8 cellular contexts compared by ENCODE assay signal in the genomic region with DNA sequence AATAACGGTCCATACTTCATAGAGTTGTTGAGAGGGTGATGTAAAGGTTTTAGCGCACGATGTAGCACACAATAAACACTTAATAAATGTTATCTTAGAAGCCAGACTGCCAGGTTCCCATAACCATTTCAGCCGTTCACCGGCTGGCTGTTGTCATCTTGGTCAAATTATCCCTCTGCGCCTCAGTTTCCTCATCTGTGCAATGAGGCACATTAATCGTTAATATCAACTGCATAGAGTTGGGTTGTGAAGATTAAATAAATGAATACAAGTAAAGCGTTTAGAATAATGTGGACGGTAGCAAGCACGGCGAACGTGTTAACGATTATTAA. TPM values are rescaled to one million over a fixed set of nuclear protein-coding genes. Genes with fewer than 3 reads are reported as not detected.
A peak's percentile ranks its signal among the peaks of the same experiment; 100 is the strongest.
DNase-seq lines count a peak whose midpoint lies in the region; ATAC-seq and TF ChIP-seq lines count a peak whose summit lies in the region.

No MANE protein-coding gene starts in this region.

- no peak for TF ChIP-seq POLR2A in GM18505 (IDR thresholded peaks at IDR 0.05; ENCODE audit: borderline replicate concordance, extremely low read depth, insufficient read depth, insufficient read length)

- H3F3A ChIP-seq in MM.1S (ENCODE audit: insufficient read depth, low read length) (no peaks in the 10 kb centered on the region), neural progenitor cell (ENCODE audit: low read depth) (no peaks in the 10 kb centered on the region)

- H3K4me1 Mint-ChIP-seq in neural progenitor cell: peaks cover 28% of the 10 kb centered on the region

- H2AFZ ChIP-seq in MM.1S (ENCODE audit: low read length): peak overlapping the region; percentile 82
- peak overlapping the region; percentile 80 for H2AFZ ChIP-seq in neural progenitor cell (replicated peaks)

- H3K9me3 Mint-ChIP-seq in neural progenitor cell: no peaks in the 10 kb centered on the region

- DNase-seq in MM.1S (no peak), neural progenitor cell (ENCODE audit: low spot score) (no peak), NCI-H774 (lab: John Stamatoyannopoulos, UW) (no peak), dermis blood vessel endothelial cell (no peak)
- DNase-seq in effector memory CD4-positive, alpha-beta T cell: no peak

- H3K9ac ChIP-seq in BLaER1 treated with 17β-estradiol and CSF1 and Interleukin-3, amounts not matched to agents 10 nM and 100 nM: peak overlapping the region; percentile 78 to 93 (median 88); a peak in 21 of 22 replicates
- H3K9ac ChIP-seq in MM.1S (ENCODE audit: low read length) (peak overlapping the region; percentile 57), neural progenitor cell (no peak overlapping the region)

- no peaks in the 10 kb centered on the region for H3K9me2 ChIP-seq in MM.1S (replicated peaks; ENCODE audit: insufficient read depth, low read length)

- ATAC-seq in GM18505 (IDR thresholded peaks at IDR 0.05; ENCODE audit: unreplicated experiment): no peak
- no peak for ATAC-seq in HG03095 (IDR thresholded peaks at IDR 0.05; ENCODE audit: unreplicated experiment)

- peak overlapping the region; percentile 96 for H3K4me3 Mint-ChIP-seq in neural progenitor cell

- H3K4me1 ChIP-seq in BLaER1 treated with 17β-estradiol and CSF1 and Interleukin-3, amounts not matched to agents 10 nM and 100 nM: peaks cover 42 to 54% (median 49%) of the 10 kb centered on the region in 10 experiments
- H3K4me1 ChIP-seq in MM.1S (ENCODE audit: low read length): peaks cover 31% of the 10 kb centered on the region
- peaks cover 21% of the 10 kb centered on the region for H3K4me1 ChIP-seq in effector memory CD4-positive, alpha-beta T cell (ENCODE audit: control insufficient read depth, insufficient read depth, low read length, poor library complexity, severe bottlenecking)
- H3K4me1 ChIP-seq in neural progenitor cell: peaks cover 9% of the 10 kb centered on the region

- H3K27me3 ChIP-seq in BLaER1 treated with 17β-estradiol and CSF1 and Interleukin-3, amounts not matched to agents 10 nM and 100 nM: no peaks in the 10 kb centered on the region
- H3K27me3 ChIP-seq in MM.1S (replicated peaks; ENCODE audit: insufficient read depth, low read length): no peaks in the 10 kb centered on the region
- no peaks in the 10 kb centered on the region for H3K27me3 ChIP-seq in effector memory CD4-positive, alpha-beta T cell (replicated peaks; ENCODE audit: control insufficient read depth, insufficient read depth, low read length, poor library complexity, severe bottlenecking)
- H3K27me3 ChIP-seq in neural progenitor cell: no peaks in the 10 kb centered on the region

- H3K27me3 Mint-ChIP-seq in neural progenitor cell (ENCODE audit: insufficient read depth, low read depth): peaks cover 7% of the 10 kb centered on the region

- no peak for TF ChIP-seq CTCF in MM.1S (IDR thresholded peaks at IDR 0.05; ENCODE audit: low read length)
- TF ChIP-seq CTCF in neural progenitor cell (IDR thresholded peaks at IDR 0.05): no peak

- no peaks in the 10 kb centered on the region for H3K9me3 ChIP-seq in BLaER1 treated with 17β-estradiol and CSF1 and Interleukin-3, amounts not matched to agents 10 nM and 100 nM (replicated peaks in 1 of 11)
- H3K9me3 ChIP-seq in MM.1S (replicated peaks; ENCODE audit: insufficient read depth, low read length) (no peaks in the 10 kb centered on the region), neural progenitor cell (ENCODE audit: low read depth) (no peaks in the 10 kb centered on the region)
- no peaks in the 10 kb centered on the region for H3K9me3 ChIP-seq in effector memory CD4-positive, alpha-beta T cell (ENCODE audit: control insufficient read depth, low read length)

- peak overlapping the region; percentile 80 to 99 (median 93) for H3K4me3 ChIP-seq in BLaER1 treated with 17β-estradiol and CSF1 and Interleukin-3, amounts not matched to agents 10 nM and 100 nM
- H3K4me3 ChIP-seq in MM.1S (ENCODE audit: low read length): peak overlapping the region; percentile 85
- peak overlapping the region; percentile 90 for H3K4me3 ChIP-seq in effector memory CD4-positive, alpha-beta T cell (ENCODE audit: insufficient read depth, low read depth, low read length, poor library complexity, severe bottlenecking)
- H3K4me3 ChIP-seq in neural progenitor cell: peak overlapping the region; percentile 99

- peaks cover 11 to 30% (median 19%) of the 10 kb centered on the region in 11 experiments; a peak in 19 of 22 replicates for H3K36me3 ChIP-seq in BLaER1 treated with 17β-estradiol and CSF1 and Interleukin-3, amounts not matched to agents 10 nM and 100 nM
- H3K36me3 ChIP-seq in MM.1S (replicated peaks; ENCODE audit: insufficient read depth, low read length): no peaks in the 10 kb centered on the region
- H3K36me3 ChIP-seq in effector memory CD4-positive, alpha-beta T cell (ENCODE audit: control insufficient read depth, insufficient read depth, low read length): no peaks in the 10 kb centered on the region
- no peaks in the 10 kb centered on the region for H3K36me3 ChIP-seq in neural progenitor cell

- peaks cover 46% of the 10 kb centered on the region for H3K79me2 ChIP-seq in MM.1S (ENCODE audit: low read length)
- peaks cover 46% of the 10 kb centered on the region for H3K79me2 ChIP-seq in neural progenitor cell (ENCODE audit: low read depth)

- peaks cover 5 to 35% (median 14%) of the 10 kb centered on the region in 11 experiments; a peak in 15 of 22 replicates for H4K20me1 ChIP-seq in BLaER1 treated with 17β-estradiol and CSF1 and Interleukin-3, amounts not matched to agents 10 nM and 100 nM
- H4K20me1 ChIP-seq in MM.1S (ENCODE audit: insufficient read depth, low read length): no peaks in the 10 kb centered on the region
- peaks cover 8% of the 10 kb centered on the region for H4K20me1 ChIP-seq in neural progenitor cell (ENCODE audit: low read depth)

- peaks cover 5% of the 10 kb centered on the region for H3K36me3 Mint-ChIP-seq in neural progenitor cell

- peak overlapping the region; percentile 34 to 88 (median 82); a peak in 20 of 22 replicates for H3K27ac ChIP-seq in BLaER1 treated with 17β-estradiol and CSF1 and Interleukin-3, amounts not matched to agents 10 nM and 100 nM
- H3K27ac ChIP-seq in MM.1S (ENCODE audit: low read length): no peak overlapping the region; the same call in 1 of the 2 replicates
- peak overlapping the region; percentile 82 for H3K27ac ChIP-seq in effector memory CD4-positive, alpha-beta T cell (ENCODE audit: insufficient read depth, low read length, poor library complexity, severe bottlenecking)
- no peak overlapping the region for H3K27ac ChIP-seq in neural progenitor cell

- H3K4me2 ChIP-seq in BLaER1 treated with 17β-estradiol and CSF1 and Interleukin-3, amounts not matched to agents 10 nM and 100 nM: peak overlapping the region; percentile 71 to 93 (median 83)
- peak overlapping the region; percentile 66 for H3K4me2 ChIP-seq in MM.1S (ENCODE audit: low read depth, low read length)
- H3K4me2 ChIP-seq in neural progenitor cell: peak overlapping the region; percentile 96

- no peak overlapping the region for H3K27ac Mint-ChIP-seq in neural progenitor cell

RNA-seq across cellular contexts. Expression of gene PSMF1, which starts 0.4 kb away (rescaled TPM):
- 34.0 and 56.0 TPM in 2 replicates for total RNA-seq in neural progenitor cell (ENCODE audit: low replicate concordance)
- total RNA-seq in dermis blood vessel endothelial cell: 32.7 and 65.0 TPM in 2 replicates

Comparison
In these comparisons a context has a peak if more than half of its experiments do, and no peak if none do; other contexts are left out.
1. H3K27ac ChIP-seq: peak in BLaER1 treated with 17β-estradiol and CSF1 and Interleukin-3, amounts not matched to agents 10 nM and 100 nM (11 of 11) and effector memory CD4-positive, alpha-beta T cell (single experiment); none in MM.1S (single experiment) and neural progenitor cell (single experiment).
2. Peak in every context shown above with its lines, with median percentiles within 50 percentile points of each other: H3K4me2 ChIP-seq and H3K4me3 ChIP-seq.